8 cellular contexts compared by ENCODE assay signal in genomic region chr10:25875555-25876165, GRCh38. TPM values are rescaled to one million over a fixed set of nuclear protein-coding genes. Genes with fewer than 3 reads are reported as not detected.
DNase-seq lines count a peak whose midpoint lies in the region; ATAC-seq, FAIRE-seq and TF ChIP-seq lines count a peak whose summit lies in the region.

No MANE protein-coding gene starts in this region.

- H3K27me3 ChIP-seq in SK-N-SH (ENCODE audit: insufficient read depth): no peaks in the 10 kb centered on the region

- H4K20me1 ChIP-seq in SK-N-SH (ENCODE audit: insufficient read depth): no peaks in the 10 kb centered on the region

- no peaks in the 10 kb centered on the region for H3F3A ChIP-seq in SK-N-SH (replicated peaks; ENCODE audit: insufficient read depth)

- TF ChIP-seq EP300 in SK-N-SH (IDR thresholded peaks at IDR 0.05; ENCODE audit: borderline replicate concordance in 1 of 2, low read depth in 1 of 2, low read length in 1 of 2): no peak

- no peak for TF ChIP-seq POLR2A in GM12891 (IDR thresholded peaks at IDR 0.05; ENCODE audit: low read depth, low read length)

- no peaks in the 10 kb centered on the region for H3K9me2 ChIP-seq in SK-N-SH

- H3K4me3 ChIP-seq in SK-N-SH (ENCODE audit: low read depth in 2 of 2, low read length in 1 of 2): no peak overlapping the region; a peak in 1 of 4 replicates

- DNase-seq in GM12891 (ENCODE audit: insufficient read length, low spot score): peak; percentile 32
- DNase-seq in NCI-H1092 treated with DMSO at 0.1 percent for 48 hours (lab: John Stamatoyannopoulos, UW): peak; percentile 80
- DNase-seq in SK-N-SH: peak; percentile 53
- DNase-seq in activated naive CD4-positive, alpha-beta T cell treated with anti-CD3 and anti-CD28 coated beads, Interleukin-2, amount 50 U/mL, for 16 hours: peak; percentile 62
- peak; percentile 74 for DNase-seq in left cardiac atrium
- peak; percentile 8 for DNase-seq in pulmonary artery endothelial cell (ENCODE audit: low read depth, low spot score)
- DNase-seq in amniotic stem cell (lab: John Stamatoyannopoulos, UW): no peak

- TF ChIP-seq CTCF in SK-N-SH (IDR thresholded peaks at IDR 0.05): peak; percentile 91

- no peak overlapping the region for H3K4me2 ChIP-seq in SK-N-SH

- CTCF ChIA-PET in SK-N-SH (lab: Yijun Ruan, JAX): interaction anchor here (0.6 to 3.5 kb wide), 37 partner anchors 8 to 1278 kb away, joined by 3 to 23 read pairs (median 4); no protein-coding TSS in a partner anchor

- H3K9ac ChIP-seq in SK-N-SH: no peak overlapping the region

- ATAC-seq in HG02610 (IDR thresholded peaks at IDR 0.05; ENCODE audit: unreplicated experiment) (peak; percentile 92), left cardiac atrium (peak; percentile 50 to 53)

- no peak overlapping the region for H3K27ac ChIP-seq in SK-N-SH (ENCODE audit: low read depth in 2 of 2, low read length in 1 of 2)

- no peaks in the 10 kb centered on the region for H3K36me3 ChIP-seq in SK-N-SH (replicated peaks in 1 of 2; ENCODE audit: control insufficient read depth in 1 of 2, insufficient read depth in 2 of 2, low read length in 1 of 2)

- H3K4me1 ChIP-seq in SK-N-SH (ENCODE audit: control insufficient read depth in 1 of 2, insufficient read depth in 2 of 2, low read depth in 1 of 2, low read length in 1 of 2): no peaks in the 10 kb centered on the region

- peak; percentile 78 for FAIRE-seq in GM12891 (lab: Jason Lieb, UNC)

- no peaks in the 10 kb centered on the region for H3K79me2 ChIP-seq in SK-N-SH (ENCODE audit: insufficient read depth)

- H3K9me3 ChIP-seq in SK-N-SH: no peaks in the 10 kb centered on the region

- peak; percentile 73 for TF ChIP-seq RAD21 in SK-N-SH (IDR thresholded peaks at IDR 0.05; ENCODE audit: low read length)

- POLR2A ChIA-PET in SK-N-SH (lab: Yijun Ruan, JAX): no interaction called here

- H2AFZ ChIP-seq in SK-N-SH (ENCODE audit: low read depth): 0 out of 2 replicates have a peak overlapping the region, but pooled peaks have one; percentile 39

- 0% methylated on average over 7 of the region's 7 CpGs for WGBS in SK-N-SH (ENCODE audit: low lambda C conversion rate)

- intact Hi-C loops in left cardiac atrium (cut with DNase I): loop anchor here (5.0 to 10.0 kb wide), 2 partner anchors 679 to 682 kb away; no protein-coding TSS in a partner anchor

TF ChIP-seq in GM12891, 5 proteins besides CTCF, POLR2A, EP300 and RAD21:
- TF ChIP-seq POU2F2 (IDR thresholded peaks at IDR 0.05; ENCODE audit: low read depth, low read length) (no peak), POLR2AphosphoS5 (IDR thresholded peaks at IDR 0.05; ENCODE audit: low read depth, low read length) (no peak), SPI1 (IDR thresholded peaks at IDR 0.05; ENCODE audit: low read depth, low read length) (no peak), TAF1 (IDR thresholded peaks at IDR 0.05; ENCODE audit: low read depth, low read length) (no peak), PAX5 (IDR thresholded peaks at IDR 0.05; ENCODE audit: insufficient read depth, low read length, severe bottlenecking) (no peak)

TF ChIP-seq in SK-N-SH, 30 proteins besides CTCF, POLR2A, EP300 and RAD21:
- TF ChIP-seq NRF1 (IDR thresholded peaks at IDR 0.05; ENCODE audit: low read depth, low read length) (no peak), SMC3 (IDR thresholded peaks at IDR 0.05; ENCODE audit: low read depth, low read length) (peak; percentile 79)

RNA-seq across cellular contexts. Expression of gene MYO3A, which starts 58.4 kb away (rescaled TPM):
- 0.04 TPM for polyA plus RNA-seq in GM12891 (2012; ENCODE audit: low read depth, missing spikeins)
- polyA plus RNA-seq in SK-N-SH (2012; rRNA removed): not detected in 2 replicates
- polyA plus RNA-seq in SK-N-SH (2012; cell fraction: cytosol; rRNA removed): not detected in 2 replicates
- polyA plus RNA-seq in SK-N-SH (2012; cell fraction: nucleus; rRNA removed): not detected in 2 replicates
- total RNA-seq in left cardiac atrium (not detected), pulmonary artery endothelial cell (not detected in 2 replicates)
